ENCODE assay signal across 1 cellular context in the genomic region with DNA sequence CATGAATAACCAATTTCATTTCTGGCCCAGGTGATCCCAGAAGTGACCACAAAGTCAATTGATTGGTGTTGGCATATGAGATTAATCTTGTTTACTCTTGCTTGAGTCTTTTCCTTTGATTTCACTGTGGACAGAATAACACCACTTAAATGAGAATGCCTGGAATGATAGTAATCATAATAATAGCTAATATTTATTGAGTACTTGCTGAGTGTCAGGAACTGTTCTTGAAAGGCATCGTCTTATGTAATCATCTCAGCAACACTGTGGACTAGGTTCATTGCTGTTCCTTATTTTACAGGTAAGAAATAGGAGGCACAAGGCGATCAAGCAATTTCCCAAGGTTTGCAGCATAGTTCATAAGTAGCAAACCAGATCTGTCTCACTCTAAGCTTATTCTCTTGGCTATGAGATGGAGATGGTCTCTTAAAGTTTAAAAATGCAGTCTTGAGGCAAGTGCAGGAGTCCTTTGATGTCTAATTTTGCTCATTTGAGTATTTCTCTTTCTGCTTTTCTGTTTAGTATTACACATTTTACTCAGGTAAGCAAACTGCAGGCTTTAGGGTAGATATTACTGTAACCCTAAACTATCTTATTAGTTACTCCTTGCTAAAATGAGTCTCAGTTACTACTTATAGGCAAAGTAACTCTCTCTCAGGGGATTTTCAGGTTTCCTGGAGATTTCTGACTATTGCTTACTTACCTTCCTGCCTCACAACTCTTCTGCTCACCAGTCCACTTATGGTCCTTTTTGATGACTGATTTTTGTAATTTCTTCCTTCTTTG.
TF ChIP-seq lines count a peak whose summit lies in the region.

No MANE protein-coding gene starts in this region.

TF ChIP-seq in HepG2, 621 proteins besides CTCF, POLR2A, EP300 and RAD21 (continued from another document and continues in another):
- TF ChIP-seq, protein P1, sequence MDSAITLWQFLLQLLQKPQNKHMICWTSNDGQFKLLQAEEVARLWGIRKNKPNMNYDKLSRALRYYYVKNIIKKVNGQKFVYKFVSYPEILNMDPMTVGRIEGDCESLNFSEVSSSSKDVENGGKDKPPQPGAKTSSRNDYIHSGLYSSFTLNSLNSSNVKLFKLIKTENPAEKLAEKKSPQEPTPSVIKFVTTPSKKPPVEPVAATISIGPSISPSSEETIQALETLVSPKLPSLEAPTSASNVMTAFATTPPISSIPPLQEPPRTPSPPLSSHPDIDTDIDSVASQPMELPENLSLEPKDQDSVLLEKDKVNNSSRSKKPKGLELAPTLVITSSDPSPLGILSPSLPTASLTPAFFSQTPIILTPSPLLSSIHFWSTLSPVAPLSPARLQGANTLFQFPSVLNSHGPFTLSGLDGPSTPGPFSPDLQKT (CRISPR knock-in tag; IDR thresholded peaks at IDR 0.05; ENCODE audit: borderline replicate concordance) = no peak
- peak; percentile 66 for TF ChIP-seq THAP11 (CRISPR knock-in tag; IDR thresholded peaks at IDR 0.05)
- TF ChIP-seq, protein P2, sequence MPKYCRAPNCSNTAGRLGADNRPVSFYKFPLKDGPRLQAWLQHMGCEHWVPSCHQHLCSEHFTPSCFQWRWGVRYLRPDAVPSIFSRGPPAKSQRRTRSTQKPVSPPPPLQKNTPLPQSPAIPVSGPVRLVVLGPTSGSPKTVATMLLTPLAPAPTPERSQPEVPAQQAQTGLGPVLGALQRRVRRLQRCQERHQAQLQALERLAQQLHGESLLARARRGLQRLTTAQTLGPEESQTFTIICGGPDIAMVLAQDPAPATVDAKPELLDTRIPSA (CRISPR knock-in tag; IDR thresholded peaks at IDR 0.05; ENCODE audit: borderline replicate concordance) = no peak
- TF ChIP-seq, protein P3, sequence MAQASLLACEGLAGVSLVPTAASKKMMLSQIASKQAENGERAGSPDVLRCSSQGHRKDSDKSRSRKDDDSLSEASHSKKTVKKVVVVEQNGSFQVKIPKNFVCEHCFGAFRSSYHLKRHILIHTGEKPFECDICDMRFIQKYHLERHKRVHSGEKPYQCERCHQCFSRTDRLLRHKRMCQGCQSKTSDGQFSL (CRISPR knock-in tag; IDR thresholded peaks at IDR 0.05) = no peak
- TF ChIP-seq, protein P4, sequence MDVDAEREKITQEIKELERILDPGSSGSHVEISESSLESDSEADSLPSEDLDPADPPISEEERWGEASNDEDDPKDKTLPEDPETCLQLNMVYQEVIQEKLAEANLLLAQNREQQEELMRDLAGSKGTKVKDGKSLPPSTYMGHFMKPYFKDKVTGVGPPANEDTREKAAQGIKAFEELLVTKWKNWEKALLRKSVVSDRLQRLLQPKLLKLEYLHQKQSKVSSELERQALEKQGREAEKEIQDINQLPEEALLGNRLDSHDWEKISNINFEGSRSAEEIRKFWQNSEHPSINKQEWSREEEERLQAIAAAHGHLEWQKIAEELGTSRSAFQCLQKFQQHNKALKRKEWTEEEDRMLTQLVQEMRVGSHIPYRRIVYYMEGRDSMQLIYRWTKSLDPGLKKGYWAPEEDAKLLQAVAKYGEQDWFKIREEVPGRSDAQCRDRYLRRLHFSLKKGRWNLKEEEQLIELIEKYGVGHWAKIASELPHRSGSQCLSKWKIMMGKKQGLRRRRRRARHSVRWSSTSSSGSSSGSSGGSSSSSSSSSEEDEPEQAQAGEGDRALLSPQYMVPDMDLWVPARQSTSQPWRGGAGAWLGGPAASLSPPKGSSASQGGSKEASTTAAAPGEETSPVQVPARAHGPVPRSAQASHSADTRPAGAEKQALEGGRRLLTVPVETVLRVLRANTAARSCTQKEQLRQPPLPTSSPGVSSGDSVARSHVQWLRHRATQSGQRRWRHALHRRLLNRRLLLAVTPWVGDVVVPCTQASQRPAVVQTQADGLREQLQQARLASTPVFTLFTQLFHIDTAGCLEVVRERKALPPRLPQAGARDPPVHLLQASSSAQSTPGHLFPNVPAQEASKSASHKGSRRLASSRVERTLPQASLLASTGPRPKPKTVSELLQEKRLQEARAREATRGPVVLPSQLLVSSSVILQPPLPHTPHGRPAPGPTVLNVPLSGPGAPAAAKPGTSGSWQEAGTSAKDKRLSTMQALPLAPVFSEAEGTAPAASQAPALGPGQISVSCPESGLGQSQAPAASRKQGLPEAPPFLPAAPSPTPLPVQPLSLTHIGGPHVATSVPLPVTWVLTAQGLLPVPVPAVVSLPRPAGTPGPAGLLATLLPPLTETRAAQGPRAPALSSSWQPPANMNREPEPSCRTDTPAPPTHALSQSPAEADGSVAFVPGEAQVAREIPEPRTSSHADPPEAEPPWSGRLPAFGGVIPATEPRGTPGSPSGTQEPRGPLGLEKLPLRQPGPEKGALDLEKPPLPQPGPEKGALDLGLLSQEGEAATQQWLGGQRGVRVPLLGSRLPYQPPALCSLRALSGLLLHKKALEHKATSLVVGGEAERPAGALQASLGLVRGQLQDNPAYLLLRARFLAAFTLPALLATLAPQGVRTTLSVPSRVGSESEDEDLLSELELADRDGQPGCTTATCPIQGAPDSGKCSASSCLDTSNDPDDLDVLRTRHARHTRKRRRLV (CRISPR knock-in tag; IDR thresholded peaks at IDR 0.05) = no peak
- TF ChIP-seq MBD4 (IDR thresholded peaks at IDR 0.05; ENCODE audit: borderline replicate concordance, low read length) = peak; percentile 75; the same call in 1 of the 2 replicates
- TF ChIP-seq HNRNPH1 (optimal IDR thresholded peaks at IDR 0.05; ENCODE audit: low read depth, low read length) = no peak
- no peak for TF ChIP-seq ZNF296 (CRISPR knock-in tag; conservative IDR thresholded peaks at IDR 0.05)
- TF ChIP-seq RFXAP (CRISPR knock-in tag; IDR thresholded peaks at IDR 0.05; ENCODE audit: borderline replicate concordance) = no peak
- no peak for TF ChIP-seq ZNF709 (CRISPR knock-in tag; IDR thresholded peaks at IDR 0.05)
- TF ChIP-seq, protein P5, sequence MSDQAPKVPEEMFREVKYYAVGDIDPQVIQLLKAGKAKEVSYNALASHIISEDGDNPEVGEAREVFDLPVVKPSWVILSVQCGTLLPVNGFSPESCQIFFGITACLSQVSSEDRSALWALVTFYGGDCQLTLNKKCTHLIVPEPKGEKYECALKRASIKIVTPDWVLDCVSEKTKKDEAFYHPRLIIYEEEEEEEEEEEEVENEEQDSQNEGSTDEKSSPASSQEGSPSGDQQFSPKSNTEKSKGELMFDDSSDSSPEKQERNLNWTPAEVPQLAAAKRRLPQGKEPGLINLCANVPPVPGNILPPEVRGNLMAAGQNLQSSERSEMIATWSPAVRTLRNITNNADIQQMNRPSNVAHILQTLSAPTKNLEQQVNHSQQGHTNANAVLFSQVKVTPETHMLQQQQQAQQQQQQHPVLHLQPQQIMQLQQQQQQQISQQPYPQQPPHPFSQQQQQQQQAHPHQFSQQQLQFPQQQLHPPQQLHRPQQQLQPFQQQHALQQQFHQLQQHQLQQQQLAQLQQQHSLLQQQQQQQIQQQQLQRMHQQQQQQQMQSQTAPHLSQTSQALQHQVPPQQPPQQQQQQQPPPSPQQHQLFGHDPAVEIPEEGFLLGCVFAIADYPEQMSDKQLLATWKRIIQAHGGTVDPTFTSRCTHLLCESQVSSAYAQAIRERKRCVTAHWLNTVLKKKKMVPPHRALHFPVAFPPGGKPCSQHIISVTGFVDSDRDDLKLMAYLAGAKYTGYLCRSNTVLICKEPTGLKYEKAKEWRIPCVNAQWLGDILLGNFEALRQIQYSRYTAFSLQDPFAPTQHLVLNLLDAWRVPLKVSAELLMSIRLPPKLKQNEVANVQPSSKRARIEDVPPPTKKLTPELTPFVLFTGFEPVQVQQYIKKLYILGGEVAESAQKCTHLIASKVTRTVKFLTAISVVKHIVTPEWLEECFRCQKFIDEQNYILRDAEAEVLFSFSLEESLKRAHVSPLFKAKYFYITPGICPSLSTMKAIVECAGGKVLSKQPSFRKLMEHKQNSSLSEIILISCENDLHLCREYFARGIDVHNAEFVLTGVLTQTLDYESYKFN (CRISPR knock-in tag; conservative IDR thresholded peaks at IDR 0.05) = peak; percentile 85
- TF ChIP-seq YY1 (IDR thresholded peaks at IDR 0.05; ENCODE audit: insufficient read depth, insufficient replicate concordance, low read depth, low read length) = no peak
- no peak for TF ChIP-seq ZNF335 (CRISPR knock-in tag; IDR thresholded peaks at IDR 0.05)
- TF ChIP-seq, protein P6, sequence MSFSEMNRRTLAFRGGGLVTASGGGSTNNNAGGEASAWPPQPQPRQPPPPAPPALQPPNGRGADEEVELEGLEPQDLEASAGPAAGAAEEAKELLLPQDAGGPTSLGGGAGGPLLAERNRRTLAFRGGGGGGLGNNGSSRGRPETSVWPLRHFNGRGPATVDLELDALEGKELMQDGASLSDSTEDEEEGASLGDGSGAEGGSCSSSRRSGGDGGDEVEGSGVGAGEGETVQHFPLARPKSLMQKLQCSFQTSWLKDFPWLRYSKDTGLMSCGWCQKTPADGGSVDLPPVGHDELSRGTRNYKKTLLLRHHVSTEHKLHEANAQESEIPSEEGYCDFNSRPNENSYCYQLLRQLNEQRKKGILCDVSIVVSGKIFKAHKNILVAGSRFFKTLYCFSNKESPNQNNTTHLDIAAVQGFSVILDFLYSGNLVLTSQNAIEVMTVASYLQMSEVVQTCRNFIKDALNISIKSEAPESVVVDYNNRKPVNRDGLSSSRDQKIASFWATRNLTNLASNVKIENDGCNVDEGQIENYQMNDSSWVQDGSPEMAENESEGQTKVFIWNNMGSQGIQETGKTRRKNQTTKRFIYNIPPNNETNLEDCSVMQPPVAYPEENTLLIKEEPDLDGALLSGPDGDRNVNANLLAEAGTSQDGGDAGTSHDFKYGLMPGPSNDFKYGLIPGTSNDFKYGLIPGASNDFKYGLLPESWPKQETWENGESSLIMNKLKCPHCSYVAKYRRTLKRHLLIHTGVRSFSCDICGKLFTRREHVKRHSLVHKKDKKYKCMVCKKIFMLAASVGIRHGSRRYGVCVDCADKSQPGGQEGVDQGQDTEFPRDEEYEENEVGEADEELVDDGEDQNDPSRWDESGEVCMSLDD (CRISPR knock-in tag; IDR thresholded peaks at IDR 0.05; ENCODE audit: borderline replicate concordance) = no peak
- TF ChIP-seq ISX (CRISPR knock-in tag; conservative IDR thresholded peaks at IDR 0.05) = no peak
- TF ChIP-seq, protein P7, sequence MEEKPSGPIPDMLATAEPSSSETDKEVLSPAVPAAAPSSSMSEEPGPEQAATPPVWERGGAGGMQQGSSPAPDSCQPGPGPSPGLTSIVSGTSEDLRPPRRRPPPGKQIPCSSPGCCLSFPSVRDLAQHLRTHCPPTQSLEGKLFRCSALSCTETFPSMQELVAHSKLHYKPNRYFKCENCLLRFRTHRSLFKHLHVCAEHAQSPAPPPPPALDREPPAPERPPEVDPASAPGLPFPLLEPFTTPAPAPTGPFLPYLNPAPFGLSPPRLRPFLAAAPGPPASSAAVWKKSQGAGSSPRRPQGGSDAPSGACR (CRISPR knock-in tag; IDR thresholded peaks at IDR 0.05) = peak; percentile 82; the same call in 1 of the 2 replicates
- 0 out of 2 replicates have a peak, but pooled peaks have one; percentile 53 for TF ChIP-seq ZNF792 (CRISPR knock-in tag; IDR thresholded peaks at IDR 0.05)
- no peak for TF ChIP-seq ZNF33B (CRISPR knock-in tag; IDR thresholded peaks at IDR 0.05)
- TF ChIP-seq HNRNPLL (IDR thresholded peaks at IDR 0.05; ENCODE audit: low read depth, low read length, poor library complexity, severe bottlenecking) = no peak
- TF ChIP-seq, protein P8, sequence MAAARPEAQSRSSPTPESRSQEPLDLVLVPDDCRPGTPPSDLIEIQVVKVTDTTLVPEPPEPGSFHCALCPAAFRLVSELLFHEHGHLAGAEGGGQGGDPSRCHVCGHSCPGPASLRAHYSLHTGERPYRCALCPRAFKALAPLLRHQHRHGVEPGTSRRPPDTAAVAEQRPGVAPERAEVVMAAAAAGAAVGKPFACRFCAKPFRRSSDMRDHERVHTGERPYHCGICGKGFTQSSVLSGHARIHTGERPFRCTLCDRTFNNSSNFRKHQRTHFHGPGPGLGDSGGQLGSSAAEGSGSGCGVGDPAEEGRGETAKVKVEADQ (CRISPR knock-in tag; IDR thresholded peaks at IDR 0.05; ENCODE audit: borderline replicate concordance) = no peak
- no peak for TF ChIP-seq ZNF660 (CRISPR knock-in tag; IDR thresholded peaks at IDR 0.05; ENCODE audit: borderline replicate concordance, low read depth)
- peak; percentile 92 for TF ChIP-seq SAP130 (CRISPR knock-in tag; IDR thresholded peaks at IDR 0.05; ENCODE audit: low read depth)
- no peak for TF ChIP-seq ZNF7 (CRISPR knock-in tag; IDR thresholded peaks at IDR 0.05)
- TF ChIP-seq, protein P9, sequence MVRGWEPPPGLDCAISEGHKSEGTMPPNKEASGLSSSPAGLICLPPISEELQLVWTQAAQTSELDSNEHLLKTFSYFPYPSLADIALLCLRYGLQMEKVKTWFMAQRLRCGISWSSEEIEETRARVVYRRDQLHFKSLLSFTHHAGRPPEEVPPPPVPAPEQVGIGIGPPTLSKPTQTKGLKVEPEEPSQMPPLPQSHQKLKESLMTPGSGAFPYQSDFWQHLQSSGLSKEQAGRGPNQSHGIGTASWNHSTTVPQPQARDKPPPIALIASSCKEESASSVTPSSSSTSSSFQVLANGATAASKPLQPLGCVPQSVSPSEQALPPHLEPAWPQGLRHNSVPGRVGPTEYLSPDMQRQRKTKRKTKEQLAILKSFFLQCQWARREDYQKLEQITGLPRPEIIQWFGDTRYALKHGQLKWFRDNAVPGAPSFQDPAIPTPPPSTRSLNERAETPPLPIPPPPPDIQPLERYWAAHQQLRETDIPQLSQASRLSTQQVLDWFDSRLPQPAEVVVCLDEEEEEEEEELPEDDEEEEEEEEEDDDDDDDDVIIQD (CRISPR knock-in tag; IDR thresholded peaks at IDR 0.05; ENCODE audit: low read depth) = peak; percentile 73; the same call in 1 of the 2 replicates
- TF ChIP-seq, protein P10, sequence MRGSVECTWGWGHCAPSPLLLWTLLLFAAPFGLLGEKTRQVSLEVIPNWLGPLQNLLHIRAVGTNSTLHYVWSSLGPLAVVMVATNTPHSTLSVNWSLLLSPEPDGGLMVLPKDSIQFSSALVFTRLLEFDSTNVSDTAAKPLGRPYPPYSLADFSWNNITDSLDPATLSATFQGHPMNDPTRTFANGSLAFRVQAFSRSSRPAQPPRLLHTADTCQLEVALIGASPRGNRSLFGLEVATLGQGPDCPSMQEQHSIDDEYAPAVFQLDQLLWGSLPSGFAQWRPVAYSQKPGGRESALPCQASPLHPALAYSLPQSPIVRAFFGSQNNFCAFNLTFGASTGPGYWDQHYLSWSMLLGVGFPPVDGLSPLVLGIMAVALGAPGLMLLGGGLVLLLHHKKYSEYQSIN (CRISPR knock-in tag; IDR thresholded peaks at IDR 0.05; ENCODE audit: borderline replicate concordance) = no peak
- TF ChIP-seq EEA1 (CRISPR knock-in tag; IDR thresholded peaks at IDR 0.05; ENCODE audit: borderline replicate concordance) = no peak
